ENCODE assay signal across 16 cellular contexts in genomic region chr3:102000620-102001209, GRCh38.
"Had no signal": no experiment of that assay in that cellular context is flagged by ENCODE, and none has a peak within 500 bp of the region (broad histone marks: within the 10 kb centered on the region; RNA-seq: fewer than 3 reads in every experiment).

No MANE protein-coding gene starts in this region.

- H3K27me3 ChIP-seq: adrenal gland, hepatocyte, stomach, testis had no signal

- H3K4me2 ChIP-seq: hepatocyte had no signal

- H3K27me3 Mint-ChIP-seq: naive thymus-derived CD8-positive, alpha-beta T cell; type B pancreatic cell had no signal

- H3K27ac Mint-ChIP-seq: activated naive CD4-positive, alpha-beta T cell treated with anti-CD3 and anti-CD28 coated beads, Interleukin-2, amount 50 U/mL, for 72 hours; activated T-helper 1 cell treated with anti-CD3 and anti-CD28 coated beads, Interleukin-12 subunit alpha, Interleukin-12 subunit beta, Interleukin-2, Interleukin-4 antibody, amounts not matched to agents 30 ng/mL and 10 ng/mL and 1 ng/mL, durations not matched to agents 14 hours and 24 hours and 36 hours; type B pancreatic cell had no signal

- H3K27ac ChIP-seq: adrenal gland, hepatocyte, prostate gland, stomach, testis had no signal

- ATAC-seq: activated naive CD4-positive, alpha-beta T cell treated with anti-CD3 and anti-CD28 coated beads, Interleukin-2, amount 50 U/mL, for 72 hours; naive thymus-derived CD8-positive, alpha-beta T cell; right cardiac atrium had no signal

- H3K4me3 Mint-ChIP-seq: activated T-helper 1 cell treated with anti-CD3 and anti-CD28 coated beads, Interleukin-12 subunit alpha, Interleukin-12 subunit beta, Interleukin-2, Interleukin-4 antibody, amounts not matched to agents 30 ng/mL and 10 ng/mL and 1 ng/mL, durations not matched to agents 14 hours and 24 hours and 36 hours; naive thymus-derived CD8-positive, alpha-beta T cell; type B pancreatic cell had no signal

- H3K36me3 Mint-ChIP-seq: activated naive CD4-positive, alpha-beta T cell treated with anti-CD3 and anti-CD28 coated beads, Interleukin-2, amount 50 U/mL, for 72 hours; naive thymus-derived CD8-positive, alpha-beta T cell; type B pancreatic cell had no signal

- H3K36me3 ChIP-seq: adrenal gland, prostate gland, stomach had no signal

- H3K9me3 ChIP-seq: adrenal gland, prostate gland, stomach, testis had no signal

- DNase-seq: activated CD4-positive, alpha-beta T cell treated with anti-CD3 and anti-CD28 coated beads, Interleukin-2, amount 50 U/mL, for 4 hours; activated gamma-delta T cell treated with Interleukin-2 at 50 U/mL for 16 hours; adrenal gland; effector CD8-positive, alpha-beta T cell; mesendoderm; naive thymus-derived CD8-positive, alpha-beta T cell; right cardiac atrium; stimulated activated CD4-positive, alpha-beta T cell treated with anti-CD3 and anti-CD28 coated beads, Interleukin-2, amount 100 ng/mL, for 24 hours; stomach; T1000; testis had no signal

- H2AFZ ChIP-seq: hepatocyte had no signal

- H3K4me3 ChIP-seq: adrenal gland, hepatocyte, prostate gland, stomach, testis had no signal

- H3K4me1 ChIP-seq: adrenal gland, prostate gland, stomach, testis had no signal

- H3K9me3 Mint-ChIP-seq: naive thymus-derived CD8-positive, alpha-beta T cell had no signal
